17 cellular contexts compared by ENCODE assay signal in the genomic region with DNA sequence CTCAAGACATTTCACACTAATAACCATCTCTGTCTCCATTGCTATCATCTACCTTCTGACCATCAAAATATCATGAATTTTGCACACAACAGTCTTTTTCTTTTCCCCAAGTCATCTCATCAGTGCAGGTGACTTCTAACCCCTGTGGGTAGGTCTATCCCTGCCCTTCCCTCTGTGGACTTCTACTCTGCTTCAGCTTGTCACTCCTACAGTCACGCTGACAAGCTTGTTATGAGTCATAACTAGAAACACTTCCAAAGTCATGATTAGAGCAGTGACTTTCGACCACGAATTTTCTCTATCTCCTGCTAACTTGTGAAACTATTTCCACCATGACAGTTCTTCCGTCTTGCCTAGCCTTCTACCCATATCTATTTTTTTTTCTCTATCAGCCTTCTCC.
DNase-seq lines count a peak whose midpoint lies in the region; ATAC-seq lines count a peak whose summit lies in the region.
"Had no signal": no experiment of that assay in that cellular context is flagged by ENCODE, and none has a peak within 500 bp of the region (broad histone marks: within the 10 kb centered on the region; RNA-seq: fewer than 3 reads in every experiment).

No MANE protein-coding gene starts in this region.

- H3K36me3 Mint-ChIP-seq in activated T-helper 17 cell treated with anti-CD3 and anti-CD28 coated beads, Interleukin-2, amount 50 U/mL, for 72 hours (ENCODE audit: low read depth) = no peaks in the 10 kb centered on the region
- H3K36me3 Mint-ChIP-seq: CD4-positive, alpha-beta memory T cell had no signal

- H3K4me3 Mint-ChIP-seq in activated T-helper 17 cell treated with anti-CD3 and anti-CD28 coated beads, Interleukin-2, amount 50 U/mL, for 72 hours = no peak overlapping the region

- H3K27ac Mint-ChIP-seq in activated T-helper 17 cell treated with anti-CD3 and anti-CD28 coated beads, Interleukin-2, amount 50 U/mL, for 72 hours = no peak overlapping the region

- DNase-seq in DMS53 (lab: John Stamatoyannopoulos, UW) (peak; percentile 2), DMS53 treated with DMSO at 0.1 percent for 48 hours (lab: John Stamatoyannopoulos, UW; ENCODE audit: unreplicated experiment) (no peak), MV-4-11 (lab: John Stamatoyannopoulos, UW) (peak; percentile 29), kidney tubule cell (ENCODE audit: low spot score) (peak; percentile 31), NCI-H524 treated with DMSO at 0.1 percent for 48 hours (lab: John Stamatoyannopoulos, UW) (no peak), HT-29 (ENCODE audit: low spot score) (no peak)
- DNase-seq: ACHN; Caco-2; CD4-positive, alpha-beta memory T cell; DMS 273 treated with DMSO at 0.1 percent for 48 hours; NCI-H187; NCI-H446 treated with DMSO at 0.1 percent for 48 hours; NCI-H69; SIG-M5; SK-N-SH had no signal

- H3K27me3 Mint-ChIP-seq in activated T-helper 17 cell treated with anti-CD3 and anti-CD28 coated beads, Interleukin-2, amount 50 U/mL, for 72 hours = peaks cover 11% of the 10 kb centered on the region

- peaks cover 4% of the 10 kb centered on the region for H3K4me1 Mint-ChIP-seq in activated T-helper 17 cell treated with anti-CD3 and anti-CD28 coated beads, Interleukin-2, amount 50 U/mL, for 72 hours

- H3K9me3 Mint-ChIP-seq in activated T-helper 17 cell treated with anti-CD3 and anti-CD28 coated beads, Interleukin-2, amount 50 U/mL, for 72 hours = peaks cover 5% of the 10 kb centered on the region

- ATAC-seq in activated T-helper 17 cell treated with anti-CD3 and anti-CD28 coated beads, Interleukin-2, amount 50 U/mL, for 72 hours (replicated peaks) = peak; percentile 51
- no peak for ATAC-seq in HG02884 (IDR thresholded peaks at IDR 0.05; ENCODE audit: unreplicated experiment)

Comparison
In these comparisons a context has a peak if more than half of its experiments do, and no peak if none do; other contexts are left out.
1. DNase-seq: peak in DMS53 (single experiment), MV-4-11 (single experiment) and kidney tubule cell (single experiment); none in DMS53 treated with DMSO at 0.1 percent for 48 hours (single experiment), NCI-H524 treated with DMSO at 0.1 percent for 48 hours (single experiment) and HT-29 (single experiment).